ENCODE assay signal across 17 cellular contexts in the genomic region with DNA sequence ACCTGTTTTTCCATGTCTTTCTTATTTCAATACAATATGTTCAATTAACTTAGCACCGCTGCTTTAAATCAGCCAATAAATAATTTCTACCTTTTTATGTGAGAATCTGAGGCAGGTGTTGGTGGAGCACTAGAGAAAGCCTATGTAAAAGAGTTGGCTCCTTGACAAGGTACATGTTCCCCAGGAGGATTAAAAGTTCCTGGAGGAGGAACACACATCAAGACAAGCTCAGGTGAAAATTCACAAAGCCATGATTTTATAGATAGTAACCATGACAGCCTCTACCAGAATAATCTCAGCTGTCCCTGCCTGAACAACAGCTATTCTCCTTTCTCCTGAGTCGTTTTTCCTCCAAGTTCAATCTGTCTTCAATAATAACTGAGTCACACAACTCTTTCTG. TPM values are rescaled to one million over a fixed set of nuclear protein-coding genes. Genes with fewer than 3 reads are reported as not detected.
A peak's percentile ranks its signal among the peaks of the same experiment; 100 is the strongest.
DNase-seq lines count a peak whose midpoint lies in the region; ATAC-seq and TF ChIP-seq lines count a peak whose summit lies in the region.
"Had no signal": no experiment of that assay in that cellular context is flagged by ENCODE, and none has a peak within 500 bp of the region (broad histone marks: within the 10 kb centered on the region; RNA-seq: fewer than 3 reads in every experiment).

No MANE protein-coding gene starts in this region.

- H3K9me3 Mint-ChIP-seq in activated CD4-positive, alpha-beta T cell treated with anti-CD3 and anti-CD28 coated beads, Interleukin-2, amount 10 ng/mL, durations not matched to agents 24 days and 14 days = no peaks in the 10 kb centered on the region
- no peaks in the 10 kb centered on the region for H3K9me3 Mint-ChIP-seq in stimulated activated naive CD8-positive, alpha-beta T cell treated with anti-CD3 and anti-CD28 coated beads, Interleukin-15, Interleukin-2, amounts not matched to agents 100 ng/mL and 50 ng/mL, for 24 hours
- H3K9me3 Mint-ChIP-seq in activated naive CD8-positive, alpha-beta T cell (ENCODE audit: low read depth) = no peaks in the 10 kb centered on the region
- H3K9me3 Mint-ChIP-seq in CD8-positive, alpha-beta T cell = no peaks in the 10 kb centered on the region
- H3K9me3 Mint-ChIP-seq: GM23338 had no signal

- H3K27me3 ChIP-seq in CD8-positive, alpha-beta T cell (ENCODE audit: insufficient read depth, low read length) = no peaks in the 10 kb centered on the region

- H3K9me3 ChIP-seq in CD8-positive, alpha-beta T cell (ENCODE audit: low read length) = no peaks in the 10 kb centered on the region

- peaks cover 41% of the 10 kb centered on the region for H3K36me3 ChIP-seq in CD8-positive, alpha-beta T cell (ENCODE audit: insufficient read depth, low read length)

- no peak overlapping the region for H3K4me3 ChIP-seq in CD8-positive, alpha-beta T cell (ENCODE audit: low read depth, low read length)
- H3K4me3 ChIP-seq: GM23338 had no signal

- peaks cover 59% of the 10 kb centered on the region for H3K4me1 Mint-ChIP-seq in activated CD4-positive, alpha-beta T cell treated with anti-CD3 and anti-CD28 coated beads, Interleukin-2, amount 10 ng/mL, durations not matched to agents 24 days and 14 days
- peaks cover 91% of the 10 kb centered on the region for H3K4me1 Mint-ChIP-seq in stimulated activated naive CD8-positive, alpha-beta T cell treated with anti-CD3 and anti-CD28 coated beads, Interleukin-15, Interleukin-2, amounts not matched to agents 100 ng/mL and 50 ng/mL, for 24 hours (ENCODE audit: low read depth)
- H3K4me1 Mint-ChIP-seq in activated naive CD8-positive, alpha-beta T cell (ENCODE audit: low read depth) = peaks cover 66% of the 10 kb centered on the region
- peaks cover 41% of the 10 kb centered on the region for H3K4me1 Mint-ChIP-seq in CD8-positive, alpha-beta T cell (ENCODE audit: low read depth)
- H3K4me1 Mint-ChIP-seq: GM23338 had no signal

- H3K4me3 Mint-ChIP-seq in activated CD4-positive, alpha-beta T cell treated with anti-CD3 and anti-CD28 coated beads, Interleukin-2, amount 10 ng/mL, durations not matched to agents 24 days and 14 days = no peak overlapping the region
- H3K4me3 Mint-ChIP-seq in stimulated activated naive CD8-positive, alpha-beta T cell treated with anti-CD3 and anti-CD28 coated beads, Interleukin-15, Interleukin-2, amounts not matched to agents 100 ng/mL and 50 ng/mL, for 24 hours = no peak overlapping the region
- H3K4me3 Mint-ChIP-seq in activated naive CD8-positive, alpha-beta T cell = no peak overlapping the region
- no peak overlapping the region for H3K4me3 Mint-ChIP-seq in CD8-positive, alpha-beta T cell
- H3K4me3 Mint-ChIP-seq: B cell; CD4-positive, alpha-beta memory T cell; GM23338 had no signal

- no peaks in the 10 kb centered on the region for H3K27me3 Mint-ChIP-seq in activated CD4-positive, alpha-beta T cell treated with anti-CD3 and anti-CD28 coated beads, Interleukin-2, amount 10 ng/mL, durations not matched to agents 24 days and 14 days
- no peaks in the 10 kb centered on the region for H3K27me3 Mint-ChIP-seq in stimulated activated naive CD8-positive, alpha-beta T cell treated with anti-CD3 and anti-CD28 coated beads, Interleukin-15, Interleukin-2, amounts not matched to agents 100 ng/mL and 50 ng/mL, for 24 hours
- H3K27me3 Mint-ChIP-seq in activated naive CD8-positive, alpha-beta T cell = no peaks in the 10 kb centered on the region
- H3K27me3 Mint-ChIP-seq in CD8-positive, alpha-beta T cell (ENCODE audit: low read depth) = no peaks in the 10 kb centered on the region
- H3K27me3 Mint-ChIP-seq: B cell; CD4-positive, alpha-beta memory T cell had no signal

- H3K27ac Mint-ChIP-seq in activated CD4-positive, alpha-beta T cell treated with anti-CD3 and anti-CD28 coated beads, Interleukin-2, amount 10 ng/mL, durations not matched to agents 24 days and 14 days = peak overlapping the region; percentile 83
- peak overlapping the region; percentile 99 for H3K27ac Mint-ChIP-seq in stimulated activated naive CD8-positive, alpha-beta T cell treated with anti-CD3 and anti-CD28 coated beads, Interleukin-15, Interleukin-2, amounts not matched to agents 100 ng/mL and 50 ng/mL, for 24 hours
- H3K27ac Mint-ChIP-seq in activated naive CD8-positive, alpha-beta T cell = peak overlapping the region; percentile 95
- no peak overlapping the region for H3K27ac Mint-ChIP-seq in CD8-positive, alpha-beta T cell
- H3K27ac Mint-ChIP-seq: B cell, GM23338 had no signal

- POLR2A ChIA-PET in CD8-positive, alpha-beta T cell (lab: Charles Lee) = interaction anchor here (0.9 to 1.6 kb wide), 2 partner anchors 9 to 35 kb away, joined by 3 to 4 read pairs; no protein-coding TSS in a partner anchor

- peaks cover 10% of the 10 kb centered on the region for H3K4me1 ChIP-seq in CD8-positive, alpha-beta T cell (ENCODE audit: insufficient read depth, low read length)

- no peak for ATAC-seq in stimulated activated naive CD8-positive, alpha-beta T cell treated with anti-CD3 and anti-CD28 coated beads, Interleukin-15, Interleukin-2, amounts not matched to agents 100 U/mL and 50 U/mL, for 24 hours
- no peak for ATAC-seq in HG02852 (IDR thresholded peaks at IDR 0.05; ENCODE audit: unreplicated experiment)
- no peak for ATAC-seq in CD8-positive, alpha-beta T cell
- ATAC-seq: GM23338, Panc1, Right ventricle myocardium inferior had no signal

- intact Hi-C loops in activated CD4-positive, alpha-beta T cell treated with anti-CD3 and anti-CD28 coated beads, Interleukin-2, amount 10 ng/mL, durations not matched to agents 24 days and 14 days (cut with micrococcal nuclease) = loop anchor here (5.0 kb wide), 1 partner anchor 361 kb away; no protein-coding TSS in a partner anchor
- intact Hi-C loops in CD8-positive, alpha-beta T cell (cut with DNase I, micrococcal nuclease) = no loop called here

- CTCF ChIA-PET in CD8-positive, alpha-beta T cell (lab: Charles Lee) = interaction anchor here (1.4 to 2.4 kb wide), 2 partner anchors 8 to 21 kb away, joined by 4 to 7 read pairs; no protein-coding TSS in a partner anchor

- no peak overlapping the region for H3K27ac ChIP-seq in CD8-positive, alpha-beta T cell (ENCODE audit: low read depth, low read length)

- no peak for TF ChIP-seq CTCF in GM20000 (IDR thresholded peaks at IDR 0.05; ENCODE audit: extremely low read depth, missing control alignments)
- no peak for TF ChIP-seq CTCF in CD8-positive, alpha-beta T cell (IDR thresholded peaks at IDR 0.05)

- H3K36me3 Mint-ChIP-seq in activated CD4-positive, alpha-beta T cell treated with anti-CD3 and anti-CD28 coated beads, Interleukin-2, amount 10 ng/mL, durations not matched to agents 24 days and 14 days (ENCODE audit: low read depth) = peaks cover 59% of the 10 kb centered on the region
- H3K36me3 Mint-ChIP-seq in stimulated activated naive CD8-positive, alpha-beta T cell treated with anti-CD3 and anti-CD28 coated beads, Interleukin-15, Interleukin-2, amounts not matched to agents 100 ng/mL and 50 ng/mL, for 24 hours (ENCODE audit: low read depth) = peaks cover 61% of the 10 kb centered on the region
- peaks cover 25% of the 10 kb centered on the region for H3K36me3 Mint-ChIP-seq in activated naive CD8-positive, alpha-beta T cell
- H3K36me3 Mint-ChIP-seq in CD8-positive, alpha-beta T cell = peaks cover 83% of the 10 kb centered on the region

- DNase-seq in activated CD4-positive, alpha-beta T cell treated with anti-CD3 and anti-CD28 coated beads, Interleukin-2, amount 10 ng/mL, durations not matched to agents 24 days and 14 days = no peak
- DNase-seq in activated CD4-positive, alpha-beta T cell treated with anti-CD3 and anti-CD28 coated beads, Interleukin-2, amount 50 U/mL, for 4 hours = no peak
- no peak for DNase-seq in stimulated activated naive CD8-positive, alpha-beta T cell treated with anti-CD3 and anti-CD28 coated beads, Interleukin-15, Interleukin-2, amounts not matched to agents 100 U/mL and 50 U/mL, for 24 hours
- no peak for DNase-seq in GM20000 (ENCODE audit: low spot score)
- DNase-seq in CD8-positive, alpha-beta T cell = no peak
- DNase-seq: CD4-positive, alpha-beta memory T cell; NCI-H146; NCI-H774 had no signal

RNA-seq across cellular contexts. Expression of gene ZBED2, which starts 3.4 kb away (rescaled TPM):
- total RNA-seq in activated CD4-positive, alpha-beta T cell treated with anti-CD3 and anti-CD28 coated beads, Interleukin-2, amount 10 ng/mL, durations not matched to agents 24 days and 14 days = 587 and 596 TPM in 2 replicates
- under 1 TPM; 0.19 to 0.22 TPM for total RNA-seq in CD8-positive, alpha-beta T cell
- total RNA-seq: GM23338, NCI-H460, Right ventricle myocardium inferior had no signal

RNA-seq across cellular contexts. Expression of gene CD96, which starts 56.6 kb away (rescaled TPM):
- total RNA-seq in activated CD4-positive, alpha-beta T cell treated with anti-CD3 and anti-CD28 coated beads, Interleukin-2, amount 10 ng/mL, durations not matched to agents 24 days and 14 days = 50.5 and 60.5 TPM in 2 replicates
- total RNA-seq in CD8-positive, alpha-beta T cell = 100 to 1,000 TPM; 218 to 219 TPM
- total RNA-seq: Daoy, GM23338, NCI-H460 had no signal

Comparison
In these comparisons a context has a peak if more than half of its experiments do, and no peak if none do; other contexts are left out.
1. RNA of gene ZBED2, which starts 3.4 kb away (total RNA-seq): 587 to 596 TPM in activated CD4-positive, alpha-beta T cell treated with anti-CD3 and anti-CD28 coated beads, Interleukin-2, amount 10 ng/mL, durations not matched to agents 24 days and 14 days; 0.19 to 0.22 TPM in CD8-positive, alpha-beta T cell; every median in the first group is over 100 times any median in the second.